11 cellular contexts compared by ENCODE assay signal in the genomic region with DNA sequence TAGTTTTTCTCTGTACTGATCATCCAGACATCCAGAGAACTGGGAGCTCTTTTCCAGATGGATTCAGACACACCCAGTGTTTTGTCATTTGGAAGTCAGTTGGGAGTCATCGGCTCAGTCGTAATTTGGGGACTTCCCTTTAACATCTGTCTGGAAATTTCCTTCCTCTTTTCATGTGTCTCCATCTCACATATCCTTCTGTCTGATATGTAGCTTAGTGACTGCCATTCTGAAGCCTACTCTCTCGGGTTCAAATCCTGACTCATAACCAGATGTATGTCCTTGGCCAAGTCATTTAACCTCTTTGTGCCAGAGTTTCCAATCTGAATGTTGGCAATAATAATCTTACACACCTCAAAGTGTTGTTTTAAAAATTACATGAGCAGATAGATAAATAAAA. TPM values are rescaled to one million over a fixed set of nuclear protein-coding genes. Genes with fewer than 3 reads are reported as not detected.
DNase-seq lines count a peak whose midpoint lies in the region; ATAC-seq and TF ChIP-seq lines count a peak whose summit lies in the region.
"Had no signal": no experiment of that assay in that cellular context is flagged by ENCODE, and none has a peak within 500 bp of the region (broad histone marks: within the 10 kb centered on the region; RNA-seq: fewer than 3 reads in every experiment).

No MANE protein-coding gene starts in this region.

- H3K27ac ChIP-seq in foreskin keratinocyte (peak overlapping the region; percentile 92), tibial nerve (peak overlapping the region in 3 of 4 donors; percentile 95 to 98 (median 97))

- H3K27me3 ChIP-seq in foreskin keratinocyte, result no peaks in the 10 kb centered on the region
- H3K27me3 ChIP-seq in tibial nerve, result no peaks in the 10 kb centered on the region

- no peak for DNase-seq in activated naive CD4-positive, alpha-beta T cell treated with anti-CD3 and anti-CD28 coated beads, Interleukin-2, amount 10 ng/mL, durations not matched to agents 7 days and 5 days
- no peak for DNase-seq in activated naive CD4-positive, alpha-beta T cell treated with anti-CD3 and anti-CD28 coated beads, Interleukin-2, amount 50 U/mL, for 16 hours
- DNase-seq in T-helper 17 cell (no peak), foreskin keratinocyte (peak in 1 of 2 donors; percentile 21), tibial nerve (ENCODE audit: low spot score in 2 of 2) (no peak), DMS 273 (lab: John Stamatoyannopoulos, UW; ENCODE audit: unreplicated experiment) (no peak), glomerular visceral epithelial cell (ENCODE audit: extremely low spot score) (no peak)
- DNase-seq: endodermal cell, WERI-Rb-1 had no signal

- H3K9me3 Mint-ChIP-seq in activated naive CD4-positive, alpha-beta T cell treated with anti-CD3 and anti-CD28 coated beads, Interleukin-2, amount 10 ng/mL, durations not matched to agents 7 days and 5 days, result no peaks in the 10 kb centered on the region
- H3K9me3 Mint-ChIP-seq: endodermal cell had no signal

- peak overlapping the region; percentile 57 for H3K27ac Mint-ChIP-seq in activated naive CD4-positive, alpha-beta T cell treated with anti-CD3 and anti-CD28 coated beads, Interleukin-2, amount 10 ng/mL, durations not matched to agents 7 days and 5 days
- H3K27ac Mint-ChIP-seq in T-helper 17 cell, result peak overlapping the region; percentile 96
- H3K27ac Mint-ChIP-seq: endodermal cell had no signal

- TF ChIP-seq CTCF in foreskin keratinocyte (conservative IDR thresholded peaks at IDR 0.05), result no peak
- no peak for TF ChIP-seq CTCF in tibial nerve (IDR thresholded peaks at IDR 0.05)

- no peak overlapping the region for H3K4me3 ChIP-seq in tibial nerve
- H3K4me3 ChIP-seq: thoracic aorta had no signal

- peak overlapping the region; percentile 27 for H3K4me3 Mint-ChIP-seq in activated naive CD4-positive, alpha-beta T cell treated with anti-CD3 and anti-CD28 coated beads, Interleukin-2, amount 10 ng/mL, durations not matched to agents 7 days and 5 days
- H3K4me3 Mint-ChIP-seq in T-helper 17 cell, result peak overlapping the region; percentile 72
- H3K4me3 Mint-ChIP-seq: endodermal cell had no signal

- no peaks in the 10 kb centered on the region for H3K9me3 ChIP-seq in T-helper 17 cell (ENCODE audit: control insufficient read depth, low read length, poor library complexity, severe bottlenecking)
- no peaks in the 10 kb centered on the region for H3K9me3 ChIP-seq in tibial nerve
- H3K9me3 ChIP-seq: thoracic aorta had no signal

- H3K4me1 ChIP-seq in foreskin keratinocyte, result peaks cover 24% of the 10 kb centered on the region
- H3K4me1 ChIP-seq in tibial nerve, result peaks cover 0 to 54% (median 22%) of the 10 kb centered on the region in 4 donors

- TF ChIP-seq EP300 in tibial nerve (IDR thresholded peaks at IDR 0.05), result no peak

- no peak for TF ChIP-seq POLR2A in tibial nerve (IDR thresholded peaks at IDR 0.05)

- H3K36me3 Mint-ChIP-seq in activated naive CD4-positive, alpha-beta T cell treated with anti-CD3 and anti-CD28 coated beads, Interleukin-2, amount 10 ng/mL, durations not matched to agents 7 days and 5 days, result peaks cover 35% of the 10 kb centered on the region
- peaks cover 2% of the 10 kb centered on the region for H3K36me3 Mint-ChIP-seq in T-helper 17 cell (ENCODE audit: low read depth)

- H3K27me3 Mint-ChIP-seq in activated naive CD4-positive, alpha-beta T cell treated with anti-CD3 and anti-CD28 coated beads, Interleukin-2, amount 10 ng/mL, durations not matched to agents 7 days and 5 days, result peaks cover 5% of the 10 kb centered on the region
- H3K27me3 Mint-ChIP-seq in T-helper 17 cell, result no peaks in the 10 kb centered on the region

- peaks cover 41% of the 10 kb centered on the region for H3K4me1 Mint-ChIP-seq in activated naive CD4-positive, alpha-beta T cell treated with anti-CD3 and anti-CD28 coated beads, Interleukin-2, amount 10 ng/mL, durations not matched to agents 7 days and 5 days
- H3K4me1 Mint-ChIP-seq in T-helper 17 cell, result peaks cover 37% of the 10 kb centered on the region

- ATAC-seq in T-helper 17 cell, result no peak
- ATAC-seq in foreskin keratinocyte, result no peak
- ATAC-seq in GM21576 (IDR thresholded peaks at IDR 0.05; ENCODE audit: unreplicated experiment), result no peak

- CTCF ChIA-PET in activated naive CD4-positive, alpha-beta T cell treated with anti-CD3 and anti-CD28 coated beads, Interleukin-2, amount 10 ng/mL, durations not matched to agents 7 days and 5 days (lab: Charles Lee), result interaction anchor here (0.6 to 1.5 kb wide), 4 partner anchors 32 to 227 kb away, joined by 3 to 5 read pairs (median 3); no protein-coding TSS in a partner anchor

- H3K36me3 ChIP-seq in tibial nerve, result peaks cover 0 to 18% (median 0%) of the 10 kb centered on the region in 3 donors
- H3K36me3 ChIP-seq: thoracic aorta had no signal

- 19 to 26% methylated on average over 3 of the region's 3 CpGs for WGBS in tibial nerve, 2 donors

RNA-seq across cellular contexts. Expression of gene MORC3, which starts 3.0 kb away (rescaled TPM):
- 10 to 100 TPM; 45.2 to 51.0 TPM for total RNA-seq in T-helper 17 cell
- total RNA-seq in foreskin keratinocyte, result 34.6 and 35.3 TPM in 2 replicates
- 6.9 and 8.6 TPM in 2 replicates for polyA plus RNA-seq in foreskin keratinocyte
- 10 to 100 TPM; 39.3 to 64.3 (median 40.5) TPM for total RNA-seq in tibial nerve
